14 cellular contexts compared by ENCODE assay signal in genomic region chr22:33639588-33640254, GRCh38.
DNase-seq lines count a peak whose midpoint lies in the region; ATAC-seq and TF ChIP-seq lines count a peak whose summit lies in the region.
"Had no signal": no experiment of that assay in that cellular context is flagged by ENCODE, and none has a peak within 500 bp of the region (broad histone marks: within the 10 kb centered on the region; RNA-seq: fewer than 3 reads in every experiment).

No MANE protein-coding gene starts in this region.

- no peaks in the 10 kb centered on the region for H3K9me2 ChIP-seq in OCI-LY1 (ENCODE audit: low read depth, low read length)

- no peak overlapping the region for H3K27ac Mint-ChIP-seq in T-helper 2 cell treated with Interferon-gamma antibody and Interleukin-4, amounts not matched to agents 5 μg/mL and 100 μg/mL, for 36 hours
- H3K27ac Mint-ChIP-seq: CD4-positive, alpha-beta memory T cell had no signal

- H3K4me3 Mint-ChIP-seq in T-helper 2 cell treated with Interferon-gamma antibody and Interleukin-4, amounts not matched to agents 5 μg/mL and 100 μg/mL, for 36 hours: no peak overlapping the region
- H3K4me3 Mint-ChIP-seq: CD4-positive, alpha-beta memory T cell had no signal

- H3K4me3 ChIP-seq in OCI-LY1 (ENCODE audit: low read depth, low read length, poor library complexity, severe bottlenecking) (no peak overlapping the region), cardiac muscle cell (no peak overlapping the region)
- H3K4me3 ChIP-seq: GM23248 had no signal

- no peaks in the 10 kb centered on the region for H3K4me1 Mint-ChIP-seq in T-helper 2 cell treated with Interferon-gamma antibody and Interleukin-4, amounts not matched to agents 5 μg/mL and 100 μg/mL, for 36 hours (ENCODE audit: low read depth)
- H3K4me1 Mint-ChIP-seq: CD4-positive, alpha-beta memory T cell had no signal

- no peaks in the 10 kb centered on the region for H3K36me3 Mint-ChIP-seq in T-helper 2 cell treated with Interferon-gamma antibody and Interleukin-4, amounts not matched to agents 5 μg/mL and 100 μg/mL, for 36 hours (ENCODE audit: low read depth)
- H3K36me3 Mint-ChIP-seq: CD4-positive, alpha-beta memory T cell had no signal

- H3F3A ChIP-seq in OCI-LY1 (ENCODE audit: insufficient read depth, low read length): no peaks in the 10 kb centered on the region

- H3K27ac ChIP-seq in OCI-LY1 (ENCODE audit: low read depth, low read length, poor library complexity, severe bottlenecking) (peak overlapping the region; percentile 64), cardiac muscle cell (peak overlapping the region; percentile 2)
- H3K27ac ChIP-seq: C4-2B, GM23248 had no signal

- no peaks in the 10 kb centered on the region for H3K9me3 ChIP-seq in OCI-LY1 (ENCODE audit: low read length)
- H3K9me3 ChIP-seq in cardiac muscle cell (ENCODE audit: low read depth): no peaks in the 10 kb centered on the region
- H3K9me3 ChIP-seq: BE2C had no signal

- DNase-seq in cardiac muscle cell (ENCODE audit: low read depth in 1 of 2, low spot score in 1 of 2) (peak in 1 of 2 donors; percentile 15), left ventricle myocardium superior (no peak), superior temporal gyrus (ENCODE audit: extremely low spot score) (peak; percentile 19), UCSD-AML1 (lab: John Stamatoyannopoulos, UW; ENCODE audit: unreplicated experiment) (no peak), NCI-H1417 (lab: John Stamatoyannopoulos, UW) (no peak)
- no peak for DNase-seq in T-helper 2 cell treated with Interferon-gamma antibody and Interleukin-4, amounts not matched to agents 5 μg/mL and 100 μg/mL, for 36 hours (ENCODE audit: low spot score)
- DNase-seq: BE2C; CD4-positive, alpha-beta memory T cell; DMS53; GF-D8; GM23248; H7 had no signal

- no peak overlapping the region for H3K9ac ChIP-seq in OCI-LY1 (ENCODE audit: low read length)
- H3K9ac ChIP-seq: GM23248 had no signal

- TF ChIP-seq CTCF in OCI-LY1 (IDR thresholded peaks at IDR 0.05; ENCODE audit: low read length): no peak
- TF ChIP-seq CTCF in cardiac muscle cell (IDR thresholded peaks at IDR 0.05; ENCODE audit: low read depth, low read length): no peak

- H3K4me1 ChIP-seq in OCI-LY1 (ENCODE audit: insufficient read depth, low read length, severe bottlenecking) (peaks cover 24% of the 10 kb centered on the region), cardiac muscle cell (ENCODE audit: low read depth) (peaks cover 16% of the 10 kb centered on the region)
- H3K4me1 ChIP-seq: BE2C had no signal

- H2AFZ ChIP-seq in OCI-LY1 (ENCODE audit: low read length): no peak overlapping the region
- H2AFZ ChIP-seq: GM23248 had no signal

- H3K27me3 ChIP-seq in OCI-LY1 (ENCODE audit: insufficient read depth, low read length): no peaks in the 10 kb centered on the region
- H3K27me3 ChIP-seq in cardiac muscle cell: no peaks in the 10 kb centered on the region
- H3K27me3 ChIP-seq: BE2C had no signal

- H3K27me3 Mint-ChIP-seq in T-helper 2 cell treated with Interferon-gamma antibody and Interleukin-4, amounts not matched to agents 5 μg/mL and 100 μg/mL, for 36 hours (ENCODE audit: low read depth): no peaks in the 10 kb centered on the region
- H3K27me3 Mint-ChIP-seq: CD4-positive, alpha-beta memory T cell had no signal

- H3K4me2 ChIP-seq in OCI-LY1 (ENCODE audit: low read length): peak overlapping the region; percentile 20; the same call in 1 of the 2 replicates

- H4K20me1 ChIP-seq in OCI-LY1 (ENCODE audit: insufficient read depth, low read length): no peaks in the 10 kb centered on the region

- H3K79me2 ChIP-seq in OCI-LY1 (ENCODE audit: insufficient read depth, low read length): no peaks in the 10 kb centered on the region

- H3K36me3 ChIP-seq in OCI-LY1 (ENCODE audit: insufficient read depth, low read length) (no peaks in the 10 kb centered on the region), cardiac muscle cell (no peaks in the 10 kb centered on the region)
- H3K36me3 ChIP-seq: BE2C had no signal

- intact Hi-C loops in left ventricle myocardium superior (cut with micrococcal nuclease): no loop called here

- peaks cover 44% of the 10 kb centered on the region for H3K9me3 Mint-ChIP-seq in T-helper 2 cell treated with Interferon-gamma antibody and Interleukin-4, amounts not matched to agents 5 μg/mL and 100 μg/mL, for 36 hours

- ATAC-seq in left ventricle myocardium superior: peak; percentile 87
